Comparison of ENCODE assay signal across 1 cellular context in genomic region chr3:64158334-64158733, GRCh38.
TF ChIP-seq lines count a peak whose summit lies in the region.

No MANE protein-coding gene starts in this region.

TF ChIP-seq in IMR-90, 13 proteins besides CTCF, POLR2A, EP300 and RAD21:
- TF ChIP-seq, protein P1, sequence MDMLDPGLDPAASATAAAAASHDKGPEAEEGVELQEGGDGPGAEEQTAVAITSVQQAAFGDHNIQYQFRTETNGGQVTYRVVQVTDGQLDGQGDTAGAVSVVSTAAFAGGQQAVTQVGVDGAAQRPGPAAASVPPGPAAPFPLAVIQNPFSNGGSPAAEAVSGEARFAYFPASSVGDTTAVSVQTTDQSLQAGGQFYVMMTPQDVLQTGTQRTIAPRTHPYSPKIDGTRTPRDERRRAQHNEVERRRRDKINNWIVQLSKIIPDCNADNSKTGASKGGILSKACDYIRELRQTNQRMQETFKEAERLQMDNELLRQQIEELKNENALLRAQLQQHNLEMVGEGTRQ (IDR thresholded peaks at IDR 0.05; ENCODE audit: low read depth, low read length): no peak
- TF ChIP-seq CHD1 (IDR thresholded peaks at IDR 0.05; ENCODE audit: low read depth, low read length) (no peak), NFE2L2 (IDR thresholded peaks at IDR 0.05; ENCODE audit: low read depth, low read length) (no peak), MAFK (IDR thresholded peaks at IDR 0.05; ENCODE audit: low read depth, low read length) (no peak), MXI1 (IDR thresholded peaks at IDR 0.05; ENCODE audit: borderline replicate concordance, low read depth, low read length) (no peak), BHLHE40 (IDR thresholded peaks at IDR 0.05; ENCODE audit: low read depth, low read length) (no peak), MAZ (IDR thresholded peaks at IDR 0.05; ENCODE audit: borderline replicate concordance, low read depth, low read length) (no peak), CEBPB (IDR thresholded peaks at IDR 0.05; ENCODE audit: low read depth, low read length) (no peak), RFX5 (IDR thresholded peaks at IDR 0.05; ENCODE audit: low read depth, low read length) (no peak), FOS (IDR thresholded peaks at IDR 0.05; ENCODE audit: low read depth, low read length) (no peak), RCOR1 (IDR thresholded peaks at IDR 0.05; ENCODE audit: insufficient replicate concordance, low read length) (no peak)
- TF ChIP-seq, protein P2, sequence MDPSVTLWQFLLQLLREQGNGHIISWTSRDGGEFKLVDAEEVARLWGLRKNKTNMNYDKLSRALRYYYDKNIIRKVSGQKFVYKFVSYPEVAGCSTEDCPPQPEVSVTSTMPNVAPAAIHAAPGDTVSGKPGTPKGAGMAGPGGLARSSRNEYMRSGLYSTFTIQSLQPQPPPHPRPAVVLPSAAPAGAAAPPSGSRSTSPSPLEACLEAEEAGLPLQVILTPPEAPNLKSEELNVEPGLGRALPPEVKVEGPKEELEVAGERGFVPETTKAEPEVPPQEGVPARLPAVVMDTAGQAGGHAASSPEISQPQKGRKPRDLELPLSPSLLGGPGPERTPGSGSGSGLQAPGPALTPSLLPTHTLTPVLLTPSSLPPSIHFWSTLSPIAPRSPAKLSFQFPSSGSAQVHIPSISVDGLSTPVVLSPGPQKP (IDR thresholded peaks at IDR 0.05; ENCODE audit: borderline replicate concordance, low read depth, low read length): no peak
